19 cellular contexts compared by ENCODE assay signal in genomic region chr12:46483572-46484395, GRCh38.
A peak's percentile ranks its signal among the peaks of the same experiment; 100 is the strongest.
DNase-seq lines count a peak whose midpoint lies in the region; ATAC-seq, FAIRE-seq and TF ChIP-seq lines count a peak whose summit lies in the region.
"Had no signal": no experiment of that assay in that cellular context is flagged by ENCODE, and none has a peak within 500 bp of the region (broad histone marks: within the 10 kb centered on the region; RNA-seq: fewer than 3 reads in every experiment).

No MANE protein-coding gene starts in this region.

- in situ Hi-C loops in KBM-7 (cut with MboI; ENCODE audit: low pct_unique_long_range_greater_than_20kb, low sequenced_read_pairs) (no loop called here), G401 (cut with HindIII; ENCODE audit: low sequenced_read_pairs) (no loop called here)

- no peaks in the 10 kb centered on the region for H3K36me3 ChIP-seq in bronchial epithelial cell (ENCODE audit: control insufficient read depth, insufficient read depth, low read length)
- H3K36me3 ChIP-seq: thoracic aorta had no signal

- no peak overlapping the region for H3K27ac Mint-ChIP-seq in activated T-helper 2 cell treated with anti-CD3 and anti-CD28 coated beads, Interferon-gamma antibody, Interleukin-2, Interleukin-4, amounts not matched to agents 10 μg/mL and 5 μg/mL and 100 μg/mL, durations not matched to agents 14 hours and 24 hours and 36 hours
- H3K27ac Mint-ChIP-seq: activated CD4-positive, alpha-beta memory T cell treated with anti-CD3 and anti-CD28 coated beads, Interleukin-2, amount 10 ng/mL, durations not matched to agents 7 days and 5 days; activated T-helper 17 cell treated with anti-CD3 and anti-CD28 coated beads, Interleukin-2, amount 50 U/mL, for 72 hours; IgD-negative memory B cell; T-helper 2 cell treated with Interferon-gamma antibody and Interleukin-4, amounts not matched to agents 5 μg/mL and 100 μg/mL, for 36 hours had no signal

- TF ChIP-seq CTCF in AG10803 (conservative IDR thresholded peaks at IDR 0.05; ENCODE audit: low read length) (no peak), bronchial epithelial cell (IDR thresholded peaks at IDR 0.05; ENCODE audit: insufficient read depth, low read length, severe bottlenecking) (no peak)

- DNase-seq in AG10803 (ENCODE audit: low read depth) (peak; percentile 64), KBM-7 (peak; percentile 14), bronchial epithelial cell (ENCODE audit: low read depth) (peak; percentile 65), left lobe of liver (ENCODE audit: low spot score) (no peak), G401 (ENCODE audit: low spot score) (no peak)
- DNase-seq in activated T-helper 2 cell treated with anti-CD3 and anti-CD28 coated beads, Interferon-gamma antibody, Interleukin-2, Interleukin-4, amounts not matched to agents 10 μg/mL and 5 μg/mL and 100 μg/mL, durations not matched to agents 14 hours and 24 hours and 36 hours (ENCODE audit: low spot score) = no peak
- DNase-seq: activated CD4-positive, alpha-beta memory T cell treated with anti-CD3 and anti-CD28 coated beads, Interleukin-2, amount 10 ng/mL, durations not matched to agents 7 days and 5 days; AML-193; DMS79; effector CD8-positive, alpha-beta T cell; glutamatergic neuron; NCI-H1436; NCI-H526 treated with DMSO at 0.1 percent for 48 hours had no signal

- no peaks in the 10 kb centered on the region for H3K27me3 Mint-ChIP-seq in activated T-helper 2 cell treated with anti-CD3 and anti-CD28 coated beads, Interferon-gamma antibody, Interleukin-2, Interleukin-4, amounts not matched to agents 10 μg/mL and 5 μg/mL and 100 μg/mL, durations not matched to agents 14 hours and 24 hours and 36 hours (ENCODE audit: low read depth)
- H3K27me3 Mint-ChIP-seq: activated CD4-positive, alpha-beta memory T cell treated with anti-CD3 and anti-CD28 coated beads, Interleukin-2, amount 10 ng/mL, durations not matched to agents 7 days and 5 days; activated T-helper 17 cell treated with anti-CD3 and anti-CD28 coated beads, Interleukin-2, amount 50 U/mL, for 72 hours; IgD-negative memory B cell had no signal

- H3K36me3 Mint-ChIP-seq in activated T-helper 2 cell treated with anti-CD3 and anti-CD28 coated beads, Interferon-gamma antibody, Interleukin-2, Interleukin-4, amounts not matched to agents 10 μg/mL and 5 μg/mL and 100 μg/mL, durations not matched to agents 14 hours and 24 hours and 36 hours (ENCODE audit: low read depth) = peaks cover 40% of the 10 kb centered on the region

- ATAC-seq in left lobe of liver = peak; percentile 95
- ATAC-seq in HG02588 (IDR thresholded peaks at IDR 0.05; ENCODE audit: unreplicated experiment) = no peak
- no peak for ATAC-seq in GM18505 (IDR thresholded peaks at IDR 0.05; ENCODE audit: unreplicated experiment)
- ATAC-seq: activated T-helper 17 cell treated with anti-CD3 and anti-CD28 coated beads, Interleukin-2, amount 50 U/mL, for 72 hours had no signal

- TF ChIP-seq POLR2A in GM18505 (IDR thresholded peaks at IDR 0.05; ENCODE audit: borderline replicate concordance, extremely low read depth, insufficient read depth, insufficient read length) = no peak

- FAIRE-seq in bronchial epithelial cell (lab: Jason Lieb, UNC) = no peak

- no peaks in the 10 kb centered on the region for H3K27me3 ChIP-seq in bronchial epithelial cell (ENCODE audit: control insufficient read depth, insufficient read depth, low read length)

- intact Hi-C loops in activated T-helper 2 cell treated with anti-CD3 and anti-CD28 coated beads, Interferon-gamma antibody, Interleukin-2, Interleukin-4, amounts not matched to agents 10 μg/mL and 5 μg/mL and 100 μg/mL, durations not matched to agents 14 hours and 24 hours and 36 hours (cut with micrococcal nuclease) = no loop called here

- H3K4me1 Mint-ChIP-seq in activated T-helper 2 cell treated with anti-CD3 and anti-CD28 coated beads, Interferon-gamma antibody, Interleukin-2, Interleukin-4, amounts not matched to agents 10 μg/mL and 5 μg/mL and 100 μg/mL, durations not matched to agents 14 hours and 24 hours and 36 hours (ENCODE audit: low read depth) = peaks cover 2% of the 10 kb centered on the region
- H3K4me1 Mint-ChIP-seq: activated CD4-positive, alpha-beta memory T cell treated with anti-CD3 and anti-CD28 coated beads, Interleukin-2, amount 10 ng/mL, durations not matched to agents 7 days and 5 days; activated T-helper 17 cell treated with anti-CD3 and anti-CD28 coated beads, Interleukin-2, amount 50 U/mL, for 72 hours had no signal

- no peaks in the 10 kb centered on the region for H3K9me3 Mint-ChIP-seq in activated T-helper 2 cell treated with anti-CD3 and anti-CD28 coated beads, Interferon-gamma antibody, Interleukin-2, Interleukin-4, amounts not matched to agents 10 μg/mL and 5 μg/mL and 100 μg/mL, durations not matched to agents 14 hours and 24 hours and 36 hours
- H3K9me3 Mint-ChIP-seq: activated CD4-positive, alpha-beta memory T cell treated with anti-CD3 and anti-CD28 coated beads, Interleukin-2, amount 10 ng/mL, durations not matched to agents 7 days and 5 days; IgD-negative memory B cell; T-helper 2 cell treated with Interferon-gamma antibody and Interleukin-4, amounts not matched to agents 5 μg/mL and 100 μg/mL, for 36 hours had no signal

- no peak overlapping the region for H3K4me3 Mint-ChIP-seq in activated T-helper 2 cell treated with anti-CD3 and anti-CD28 coated beads, Interferon-gamma antibody, Interleukin-2, Interleukin-4, amounts not matched to agents 10 μg/mL and 5 μg/mL and 100 μg/mL, durations not matched to agents 14 hours and 24 hours and 36 hours (ENCODE audit: low read depth)
- H3K4me3 Mint-ChIP-seq: activated CD4-positive, alpha-beta memory T cell treated with anti-CD3 and anti-CD28 coated beads, Interleukin-2, amount 10 ng/mL, durations not matched to agents 7 days and 5 days; activated T-helper 17 cell treated with anti-CD3 and anti-CD28 coated beads, Interleukin-2, amount 50 U/mL, for 72 hours; IgD-negative memory B cell; T-helper 2 cell treated with Interferon-gamma antibody and Interleukin-4, amounts not matched to agents 5 μg/mL and 100 μg/mL, for 36 hours had no signal

- no peak overlapping the region for H3K4me3 ChIP-seq in AG10803 (ENCODE audit: low read length)
- H3K4me3 ChIP-seq in bronchial epithelial cell (ENCODE audit: low read depth, low read length) = no peak overlapping the region
- H3K4me3 ChIP-seq: thoracic aorta had no signal

Comparison
In these comparisons a context has a peak if more than half of its experiments do, and no peak if none do; other contexts are left out.
1. DNase-seq: peak in AG10803 (single experiment), KBM-7 (single experiment) and bronchial epithelial cell (single experiment); none in left lobe of liver (single experiment), activated T-helper 2 cell treated with anti-CD3 and anti-CD28 coated beads, Interferon-gamma antibody, Interleukin-2, Interleukin-4, amounts not matched to agents 10 μg/mL and 5 μg/mL and 100 μg/mL, durations not matched to agents 14 hours and 24 hours and 36 hours (single experiment) and G401 (single experiment).